ENCODE assay signal across 9 cellular contexts in the genomic region with DNA sequence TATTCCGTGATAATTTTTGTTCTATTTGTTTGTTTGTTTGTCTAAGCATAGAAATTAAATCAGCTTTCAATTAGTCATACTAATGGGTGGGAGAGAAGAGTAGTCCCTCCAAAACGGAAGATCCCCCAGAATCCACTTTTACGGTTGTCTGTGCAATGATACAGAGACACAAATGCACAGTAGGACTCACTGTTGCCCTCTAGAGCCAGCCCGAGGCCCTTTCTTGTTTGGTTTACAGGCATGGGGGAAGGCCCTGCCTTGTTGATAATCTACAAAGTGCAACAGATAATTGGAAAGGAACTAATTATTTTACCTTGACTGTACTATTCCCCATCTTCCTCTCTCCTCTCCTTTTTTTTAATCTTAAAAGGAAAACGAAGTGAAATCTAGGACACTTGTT.
DNase-seq lines count a peak whose midpoint lies in the region; ATAC-seq, FAIRE-seq and TF ChIP-seq lines count a peak whose summit lies in the region.
"Had no signal": no experiment of that assay in that cellular context is flagged by ENCODE, and none has a peak within 500 bp of the region (broad histone marks: within the 10 kb centered on the region; RNA-seq: fewer than 3 reads in every experiment).

No MANE protein-coding gene starts in this region.

- no TSS peak for BruUV-seq in endothelial cell of umbilical vein (replicated peaks; lab: Mats Ljungman, UMichigan)

- FAIRE-seq in endothelial cell of umbilical vein (lab: Jason Lieb, UNC) (peak; percentile 67), GM12891 (lab: Jason Lieb, UNC) (no peak)
- FAIRE-seq: A204.1 had no signal

- dilution Hi-C loops in endothelial cell of umbilical vein (cut with MboI; ENCODE audit: extremely low pct_ligation_motif_present, low sequenced_read_pairs): no loop called here

- H3K4me3 Mint-ChIP-seq in activated B cell treated with CpG ODN at 0.5 μM for 24 hours: no peak overlapping the region

- no peaks in the 10 kb centered on the region for H3K36me3 ChIP-seq in endothelial cell of umbilical vein (ENCODE audit: control insufficient read depth in 2 of 2, extremely low read depth in 1 of 2, insufficient read depth in 2 of 2, low read length in 2 of 2)
- no peaks in the 10 kb centered on the region for H3K36me3 ChIP-seq in parathyroid adenoma (ENCODE audit: control insufficient read depth, insufficient read depth, low read length)

- POLR2A ChIA-PET in activated B cell treated with CpG ODN at 0.5 μM for 24 hours (lab: Charles Lee) (no interaction called here), endothelial cell of umbilical vein (lab: Charles Lee) (no interaction called here)

- ATAC-seq in activated B cell treated with CpG ODN at 0.5 μM for 24 hours (ENCODE audit: low read depth): peak; percentile 27

- H3K27me3 ChIP-seq in endothelial cell of umbilical vein (ENCODE audit: control insufficient read depth in 2 of 2, insufficient read depth in 2 of 2, low read length in 2 of 2) (peaks cover under 1 to 4% of the 10 kb centered on the region in 2 experiments), parathyroid adenoma (ENCODE audit: control insufficient read depth, insufficient read depth, low read length) (no peaks in the 10 kb centered on the region)

- CTCF ChIA-PET in activated B cell treated with CpG ODN at 0.5 μM for 24 hours (lab: Charles Lee) (interaction anchor here (0.7 to 1.0 kb wide), 2 partner anchors 8 to 13 kb away, joined by 3 to 4 read pairs; no protein-coding TSS in a partner anchor), endothelial cell of umbilical vein (lab: Charles Lee) (interaction anchor here (0.6 to 2.6 kb wide), 6 partner anchors 9 to 343 kb away, joined by 3 to 11 read pairs (median 4); no protein-coding TSS in a partner anchor)

- no peak for TF ChIP-seq POLR2A in endothelial cell of umbilical vein (IDR thresholded peaks at IDR 0.05; ENCODE audit: low read depth, low read length)
- TF ChIP-seq POLR2A in GM12891 (IDR thresholded peaks at IDR 0.05; ENCODE audit: low read depth, low read length): no peak

- peak; percentile 2 for DNase-seq in DMS153 (lab: John Stamatoyannopoulos, UW)
- no peak for DNase-seq in DMS153 treated with DMSO at 0.1 percent for 48 hours (lab: John Stamatoyannopoulos, UW; ENCODE audit: unreplicated experiment)
- DNase-seq in Kasumi-1 (lab: John Stamatoyannopoulos, UW): peak; percentile 41 to 66
- no peak for DNase-seq in activated B cell treated with CpG ODN at 0.5 μM for 24 hours
- DNase-seq in endothelial cell of umbilical vein (ENCODE audit: low read depth, low spot score): peak; percentile 25
- no peak for DNase-seq in 8988T
- no peak for DNase-seq in GM12891 (ENCODE audit: insufficient read length, low spot score)

- H3K4me3 ChIP-seq in endothelial cell of umbilical vein (replicated peaks in 1 of 3; ENCODE audit: insufficient read depth in 1 of 3, low read depth in 1 of 3, low read length in 3 of 3) (no peak overlapping the region), parathyroid adenoma (ENCODE audit: low read depth, low read length) (no peak overlapping the region)

- intact Hi-C loops in activated B cell treated with CpG ODN at 0.5 μM for 24 hours (cut with micrococcal nuclease) (loop anchor here (2.0 kb wide), 1 partner anchor 43 kb away; no protein-coding TSS in a partner anchor), endothelial cell of umbilical vein (cut with micrococcal nuclease) (no loop called here)

- no peaks in the 10 kb centered on the region for H3K4me1 ChIP-seq in endothelial cell of umbilical vein (ENCODE audit: control insufficient read depth, extremely low read depth, insufficient read depth, low read length)
- H3K4me1 ChIP-seq in parathyroid adenoma: no peaks in the 10 kb centered on the region

- peaks cover 5% of the 10 kb centered on the region for H3K9me3 Mint-ChIP-seq in activated B cell treated with CpG ODN at 0.5 μM for 24 hours

- TF ChIP-seq CTCF in activated B cell treated with CpG ODN at 0.5 μM for 24 hours (IDR thresholded peaks at IDR 0.05) (no peak), endothelial cell of umbilical vein (IDR thresholded peaks at IDR 0.05; ENCODE audit: extremely low read depth in 1 of 2, insufficient read depth in 1 of 2, low read depth in 1 of 2, low read length in 2 of 2) (peak; percentile 57 to 76), parathyroid adenoma (IDR thresholded peaks at IDR 0.05) (peak; percentile 31)

- no peak overlapping the region for H3K4me2 ChIP-seq in endothelial cell of umbilical vein (ENCODE audit: insufficient read depth, low read length)
- H3K4me2 ChIP-seq in parathyroid adenoma (ENCODE audit: low read length): no peak overlapping the region

- H3K36me3 Mint-ChIP-seq in activated B cell treated with CpG ODN at 0.5 μM for 24 hours (ENCODE audit: low read depth): no peaks in the 10 kb centered on the region

- no peaks in the 10 kb centered on the region for H3K9me1 ChIP-seq in endothelial cell of umbilical vein (replicated peaks; ENCODE audit: control insufficient read depth, extremely low read depth, insufficient read depth, low read length)

- H3K9me3 ChIP-seq in endothelial cell of umbilical vein (replicated peaks; ENCODE audit: control insufficient read depth, insufficient read depth, low read length) (no peaks in the 10 kb centered on the region), parathyroid adenoma (ENCODE audit: control insufficient read depth, low read length) (no peaks in the 10 kb centered on the region)

- H3K79me2 ChIP-seq in endothelial cell of umbilical vein (ENCODE audit: control insufficient read depth, insufficient read depth, low read length) (no peaks in the 10 kb centered on the region), parathyroid adenoma (no peaks in the 10 kb centered on the region)

- no peaks in the 10 kb centered on the region for H4K20me1 ChIP-seq in endothelial cell of umbilical vein (replicated peaks; ENCODE audit: control insufficient read depth, extremely low read depth, insufficient read depth, low read length)

- no peaks in the 10 kb centered on the region for H3K27me3 Mint-ChIP-seq in activated B cell treated with CpG ODN at 0.5 μM for 24 hours

- H3K9ac ChIP-seq in endothelial cell of umbilical vein (replicated peaks; ENCODE audit: extremely low read depth, insufficient read depth, low read length): no peak overlapping the region
- H3K9ac ChIP-seq in parathyroid adenoma: no peak overlapping the region

- no peak overlapping the region for H3K27ac Mint-ChIP-seq in activated B cell treated with CpG ODN at 0.5 μM for 24 hours

- H2AFZ ChIP-seq in endothelial cell of umbilical vein (ENCODE audit: low read depth, low read length) (no peak overlapping the region), parathyroid adenoma (no peak overlapping the region)

- peaks cover 34% of the 10 kb centered on the region for H3K4me1 Mint-ChIP-seq in activated B cell treated with CpG ODN at 0.5 μM for 24 hours

- H3K27ac ChIP-seq in endothelial cell of umbilical vein (ENCODE audit: insufficient read depth, low read depth, low read length) (no peak overlapping the region), parathyroid adenoma (no peak overlapping the region)

TF ChIP-seq in endothelial cell of umbilical vein, 7 proteins besides CTCF, POLR2A, EP300 and RAD21:
- TF ChIP-seq, protein P1, sequence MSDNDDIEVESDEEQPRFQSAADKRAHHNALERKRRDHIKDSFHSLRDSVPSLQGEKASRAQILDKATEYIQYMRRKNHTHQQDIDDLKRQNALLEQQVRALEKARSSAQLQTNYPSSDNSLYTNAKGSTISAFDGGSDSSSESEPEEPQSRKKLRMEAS (IDR thresholded peaks at IDR 0.05; ENCODE audit: insufficient read depth, insufficient read length): no peak
- TF ChIP-seq JUN (IDR thresholded peaks at IDR 0.05; ENCODE audit: borderline replicate concordance, insufficient read depth, insufficient read length, low read depth) (no peak), GATA2 (IDR thresholded peaks at IDR 0.05; ENCODE audit: insufficient read depth, insufficient read length, low read depth, low read length) (no peak)

TF ChIP-seq in GM12891, 5 proteins besides CTCF, POLR2A, EP300 and RAD21:
- TF ChIP-seq PAX5 (IDR thresholded peaks at IDR 0.05; ENCODE audit: insufficient read depth, low read length, severe bottlenecking) (no peak), SPI1 (IDR thresholded peaks at IDR 0.05; ENCODE audit: low read depth, low read length) (no peak), POLR2AphosphoS5 (IDR thresholded peaks at IDR 0.05; ENCODE audit: low read depth, low read length) (no peak), POU2F2 (IDR thresholded peaks at IDR 0.05; ENCODE audit: low read depth, low read length) (no peak), TAF1 (IDR thresholded peaks at IDR 0.05; ENCODE audit: low read depth, low read length) (no peak)

Comparison
In these comparisons a context has a peak if more than half of its experiments do, and no peak if none do; other contexts are left out.
1. DNase-seq: peak in DMS153 (single experiment), Kasumi-1 (2 of 2) and endothelial cell of umbilical vein (single experiment); none in DMS153 treated with DMSO at 0.1 percent for 48 hours (single experiment), activated B cell treated with CpG ODN at 0.5 μM for 24 hours (single experiment), 8988T (single experiment) and GM12891 (single experiment).